8 cellular contexts compared by ENCODE assay signal in genomic region chr19:11694533-11695439, GRCh38.
DNase-seq lines count a peak whose midpoint lies in the region; ATAC-seq and TF ChIP-seq lines count a peak whose summit lies in the region.

No MANE protein-coding gene starts in this region.

- TF ChIP-seq CTCF in GM12875 (IDR thresholded peaks at IDR 0.05; ENCODE audit: borderline replicate concordance, insufficient read depth, low read depth, low read length) (no peak), coronary artery (IDR thresholded peaks at IDR 0.05) (no peak)

- ATAC-seq in HG03064 (IDR thresholded peaks at IDR 0.05; ENCODE audit: low read depth, unreplicated experiment) (peak; percentile 81), HG03025 (IDR thresholded peaks at IDR 0.05; ENCODE audit: low FRiP score, unreplicated experiment) (no peak)

- H3K4me3 ChIP-seq in GM12875 (ENCODE audit: low read depth, low read length): peak overlapping the region; percentile 59
- peak overlapping the region; percentile 78 for H3K4me3 ChIP-seq in coronary artery

- H3K27ac ChIP-seq in coronary artery: peak overlapping the region; percentile 67 to 70

- DNase-seq in NCI-H446 (lab: John Stamatoyannopoulos, UW) (peak; percentile 86 to 96), coronary artery (ENCODE audit: low spot score) (peak; percentile 94), left kidney (ENCODE audit: low read depth, low spot score) (peak; percentile 98)
- peak; percentile 97 for DNase-seq in activated CD4-positive, alpha-beta T cell treated with anti-CD3 and anti-CD28 coated beads for 48 hours
- DNase-seq in stimulated activated CD4-positive, alpha-beta T cell treated with anti-CD3 and anti-CD28 coated beads, Interleukin-1b, Interleukin-23, amount 100 ng/mL, for 24 hours (ENCODE audit: low read depth in 4 of 4, low spot score in 1 of 4): peak; percentile 60 to 90 (median 74)
